In genomic region chr5:143432658-143433239, GRCh38 we compare ENCODE assay signal across 12 cellular contexts. TPM values are rescaled to one million over a fixed set of nuclear protein-coding genes. Genes with fewer than 3 reads are reported as not detected.
DNase-seq lines count a peak whose midpoint lies in the region; ATAC-seq and TF ChIP-seq lines count a peak whose summit lies in the region.
"Had no signal": no experiment of that assay in that cellular context is flagged by ENCODE, and none has a peak within 500 bp of the region (broad histone marks: within the 10 kb centered on the region; RNA-seq: fewer than 3 reads in every experiment).

No MANE protein-coding gene starts in this region.

- no peak for TF ChIP-seq CTCF in Calu3 (IDR thresholded peaks at IDR 0.05; ENCODE audit: unreplicated experiment)

- no peak overlapping the region for H3K27ac Mint-ChIP-seq in Calu3 (ENCODE audit: unreplicated experiment)

- no peaks in the 10 kb centered on the region for H3K9me3 Mint-ChIP-seq in Calu3 (ENCODE audit: low read depth, unreplicated experiment)

- H3K36me3 Mint-ChIP-seq in Calu3 (ENCODE audit: insufficient read depth, unreplicated experiment) = no peaks in the 10 kb centered on the region

- ATAC-seq in GM19043 (IDR thresholded peaks at IDR 0.05; ENCODE audit: low read depth, unreplicated experiment) (peak; percentile 26), left colon (no peak)

- no peaks in the 10 kb centered on the region for H3K27me3 Mint-ChIP-seq in Calu3 (ENCODE audit: unreplicated experiment)

- H3K4me1 Mint-ChIP-seq in Calu3 (ENCODE audit: low read depth, unreplicated experiment) = peaks cover 27% of the 10 kb centered on the region

- intact Hi-C loops in Calu3 (cut with micrococcal nuclease; ENCODE audit: unreplicated experiment) (no loop called here), left colon (cut with DNase I, micrococcal nuclease) (no loop called here), posterior cingulate gyrus (cut with DNase I) (no loop called here)

- DNase-seq in Calu3 = peak; percentile 41
- peak; percentile 43 for DNase-seq in M059J (ENCODE audit: low read depth)
- peak; percentile 19 for DNase-seq in left kidney (ENCODE audit: low read depth, low spot score)
- DNase-seq in left colon = no peak
- no peak for DNase-seq in posterior cingulate gyrus
- DNase-seq in NCI-H2196 (lab: John Stamatoyannopoulos, UW; ENCODE audit: unreplicated experiment) = no peak
- DNase-seq: activated CD4-positive, CD25-positive, alpha-beta regulatory T cell treated with anti-CD3 and anti-CD28 coated beads, Interleukin-2, amount 50 U/mL, for 72 hours; activated naive CD4-positive, alpha-beta T cell; Kasumi-1; psoas muscle; stimulated activated CD4-positive, alpha-beta T cell treated with anti-CD3 and anti-CD28 coated beads, Interleukin-2, amount 100 ng/mL, for 48 hours had no signal

- CTCF ChIA-PET in Calu3 (lab: Charles Lee) = interaction anchor here (1.2 kb wide), 1 partner anchor 130 kb away, joined by 3 read pairs; no protein-coding TSS in a partner anchor

- no peak overlapping the region for H3K4me3 Mint-ChIP-seq in Calu3 (ENCODE audit: low read depth, unreplicated experiment)

- no TSS peak for BruUV-seq in Calu3 (replicated peaks; lab: Mats Ljungman, UMichigan)

RNA-seq across cellular contexts. Expression of gene NR3C1, which starts 29.3 kb away (rescaled TPM):
- 63.1 and 72.4 TPM in 2 replicates for total RNA-seq in Calu3 (2022)
- 48.0 and 65.3 TPM in 2 replicates for total RNA-seq in M059J (2014; rRNA removed; shearing (Covaris generic))
- 10 to 100 TPM; 19.9 to 26.3 TPM for total RNA-seq in left colon

Comparison
In these comparisons a context has a peak if more than half of its experiments do, and no peak if none do; other contexts are left out.
1. DNase-seq: peak in Calu3 (single experiment), M059J (single experiment) and left kidney (single experiment); none in left colon (0 of 2), posterior cingulate gyrus (0 of 10) and NCI-H2196 (single experiment).